In genomic region chr20:62064788-62065668, GRCh38 we compare ENCODE assay signal across 8 cellular contexts. TPM values are rescaled to one million over a fixed set of nuclear protein-coding genes. Genes with fewer than 3 reads are reported as not detected.
DNase-seq lines count a peak whose midpoint lies in the region; ATAC-seq and TF ChIP-seq lines count a peak whose summit lies in the region.

No MANE protein-coding gene starts in this region.

- H3K4me1 ChIP-seq in right atrium auricular region: peaks cover 0 to 25% of the 10 kb centered on the region in 2 donors

- no peak for TF ChIP-seq CTCF in CD4-positive, alpha-beta T cell (IDR thresholded peaks at IDR 0.05)
- TF ChIP-seq CTCF in activated B cell treated with CpG ODN at 0.5 μM for 24 hours (IDR thresholded peaks at IDR 0.05): no peak
- no peak for TF ChIP-seq CTCF in right atrium auricular region (IDR thresholded peaks at IDR 0.05)

- intact Hi-C loops in CD4-positive, alpha-beta T cell (cut with DNase I, micrococcal nuclease): loop anchor here (5.0 to 10.0 kb wide), 3 partner anchors 38 to 72 kb away; no protein-coding TSS in a partner anchor
- intact Hi-C loops in activated B cell treated with CpG ODN at 0.5 μM for 24 hours (cut with micrococcal nuclease): loop anchor here (5.0 kb wide), 2 partner anchors 53 to 237 kb away; partner anchors contain the start of gene ADRM1

- CTCF ChIA-PET in CD4-positive, alpha-beta T cell (lab: Charles Lee): interaction anchor here (0.6 kb wide), 1 partner anchor 35 kb away, joined by 3 read pairs; no protein-coding TSS in a partner anchor
- CTCF ChIA-PET in activated B cell treated with CpG ODN at 0.5 μM for 24 hours (lab: Charles Lee): no interaction called here

- H3K27ac Mint-ChIP-seq in CD4-positive, alpha-beta T cell: no peak overlapping the region
- no peak overlapping the region for H3K27ac Mint-ChIP-seq in activated B cell treated with CpG ODN at 0.5 μM for 24 hours

- POLR2A ChIA-PET in CD4-positive, alpha-beta T cell (lab: Charles Lee): interaction anchor here (1.2 to 6.1 kb wide), 10 partner anchors 30 to 729 kb away, joined by 3 to 149 read pairs (median 12); partner anchors contain the start of genes LSM14B, MTG2, OSBPL2 and PSMA7
- POLR2A ChIA-PET in activated B cell treated with CpG ODN at 0.5 μM for 24 hours (lab: Charles Lee): interaction anchor here (0.5 to 2.3 kb wide), 4 partner anchors 56 to 1452 kb away, joined by 4 to 40 read pairs (median 4); partner anchors contain the start of gene LSM14B

- H3K27me3 ChIP-seq in CD4-positive, alpha-beta T cell (ENCODE audit: control insufficient read depth, insufficient read depth, low read length): no peaks in the 10 kb centered on the region
- H3K27me3 ChIP-seq in right atrium auricular region: no peaks in the 10 kb centered on the region

- no peak overlapping the region for H3K27ac ChIP-seq in CD4-positive, alpha-beta T cell (ENCODE audit: low read depth, low read length)
- H3K27ac ChIP-seq in right atrium auricular region: peak overlapping the region; percentile 72 to 74

- H3K36me3 Mint-ChIP-seq in CD4-positive, alpha-beta T cell (ENCODE audit: low read depth): peaks cover 19% of the 10 kb centered on the region
- H3K36me3 Mint-ChIP-seq in activated B cell treated with CpG ODN at 0.5 μM for 24 hours (ENCODE audit: low read depth): peaks cover 12% of the 10 kb centered on the region

- no peaks in the 10 kb centered on the region for H3K9me3 ChIP-seq in CD4-positive, alpha-beta T cell (ENCODE audit: control insufficient read depth, low read length)
- no peaks in the 10 kb centered on the region for H3K9me3 ChIP-seq in right atrium auricular region

- H3K4me3 Mint-ChIP-seq in CD4-positive, alpha-beta T cell: no peak overlapping the region
- H3K4me3 Mint-ChIP-seq in activated B cell treated with CpG ODN at 0.5 μM for 24 hours: no peak overlapping the region

- H3K36me3 ChIP-seq in right atrium auricular region: no peaks in the 10 kb centered on the region

- H3K4me1 Mint-ChIP-seq in CD4-positive, alpha-beta T cell (ENCODE audit: low read depth): peaks cover 58% of the 10 kb centered on the region
- H3K4me1 Mint-ChIP-seq in activated B cell treated with CpG ODN at 0.5 μM for 24 hours: peaks cover 53% of the 10 kb centered on the region

- no peaks in the 10 kb centered on the region for H3K27me3 Mint-ChIP-seq in CD4-positive, alpha-beta T cell
- H3K27me3 Mint-ChIP-seq in activated B cell treated with CpG ODN at 0.5 μM for 24 hours: no peaks in the 10 kb centered on the region

- no peaks in the 10 kb centered on the region for H3K9me3 Mint-ChIP-seq in CD4-positive, alpha-beta T cell
- no peaks in the 10 kb centered on the region for H3K9me3 Mint-ChIP-seq in activated B cell treated with CpG ODN at 0.5 μM for 24 hours

- peak overlapping the region; percentile 57 to 58 for H3K4me3 ChIP-seq in right atrium auricular region

- DNase-seq in CD4-positive, alpha-beta T cell: no peak
- DNase-seq in activated B cell treated with CpG ODN at 0.5 μM for 24 hours (no peak), right atrium auricular region (ENCODE audit: low spot score) (no peak), NOMO-1 treated with DMSO at 0.1 percent for 48 hours (lab: John Stamatoyannopoulos, UW; ENCODE audit: unreplicated experiment) (no peak), UCSD-AML1 (lab: John Stamatoyannopoulos, UW; ENCODE audit: unreplicated experiment) (no peak)
- DNase-seq in stimulated activated CD8-positive, alpha-beta memory T cell treated with anti-CD3 and anti-CD28 coated beads, Interleukin-4, amount 100 ng/mL, for 48 hours: peak; percentile 39

- ATAC-seq in CD4-positive, alpha-beta T cell (ENCODE audit: poor library complexity): peak; percentile 16
- peak; percentile 30 for ATAC-seq in GM19043 (IDR thresholded peaks at IDR 0.05; ENCODE audit: low read depth, unreplicated experiment)
- ATAC-seq in HG03108 (IDR thresholded peaks at IDR 0.05; ENCODE audit: unreplicated experiment): peak; percentile 15
- ATAC-seq in activated B cell treated with CpG ODN at 0.5 μM for 24 hours (ENCODE audit: low read depth): peak; percentile 13

RNA-seq across cellular contexts. Expression of gene TAF4, which starts 0.7 kb away (rescaled TPM):
- total RNA-seq in CD4-positive, alpha-beta T cell: 10 to 100 TPM; 11.1 to 12.5 TPM
- total RNA-seq in activated B cell treated with CpG ODN at 0.5 μM for 24 hours (24.9 and 26.9 TPM in 2 replicates), right atrium auricular region (10 to 100 TPM in 1 of 2 donors, 1 to 10 TPM in 1; 8.3 to 18.0 TPM)

RNA-seq across cellular contexts. Expression of gene LSM14B, which starts 57.2 kb away (rescaled TPM):
- total RNA-seq in CD4-positive, alpha-beta T cell: 10 to 100 TPM; 34.5 to 35.7 TPM
- total RNA-seq in activated B cell treated with CpG ODN at 0.5 μM for 24 hours (35.4 and 36.4 TPM in 2 replicates), right atrium auricular region (10 to 100 TPM; 26.1 to 26.8 TPM)
